In the genomic region with DNA sequence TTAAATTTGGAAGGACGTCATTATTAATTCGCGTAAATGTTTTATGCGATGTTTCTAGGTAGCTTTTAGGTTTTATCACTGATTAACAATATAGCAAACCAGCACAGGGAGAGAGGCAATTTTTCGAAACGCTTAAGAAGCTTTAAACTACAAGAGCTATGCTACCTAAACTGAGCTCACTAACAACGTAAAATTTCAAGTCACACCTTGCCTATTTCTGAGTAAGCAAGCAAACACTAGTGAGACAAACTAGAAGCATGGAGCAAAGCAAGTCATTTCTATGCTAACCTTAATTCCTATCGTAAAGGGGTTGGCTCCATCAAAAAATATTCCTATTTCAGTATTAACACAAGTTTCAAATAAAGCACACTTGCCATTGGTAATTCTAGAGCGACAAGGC, we compare ENCODE assay signal across 8 cellular contexts. TPM values are rescaled to one million over a fixed set of nuclear protein-coding genes. Genes with fewer than 3 reads are reported as not detected.
A peak's percentile ranks its signal among the peaks of the same experiment; 100 is the strongest.
DNase-seq lines count a peak whose midpoint lies in the region; ATAC-seq and TF ChIP-seq lines count a peak whose summit lies in the region.

No MANE protein-coding gene starts in this region.

- no peaks in the 10 kb centered on the region for H3K27me3 ChIP-seq in kidney epithelial cell (ENCODE audit: control insufficient read depth, insufficient read depth, low read length)

- peak overlapping the region; percentile 38 for H3K27ac ChIP-seq in substantia nigra (ENCODE audit: low read depth, low read length, poor library complexity, severe bottlenecking)

- no peaks in the 10 kb centered on the region for H3K36me3 ChIP-seq in kidney epithelial cell (ENCODE audit: control insufficient read depth, insufficient read depth, low read length)

- peaks cover 36% of the 10 kb centered on the region for H3K4me1 Mint-ChIP-seq in T-helper 1 cell treated with Interleukin-12 subunit alpha and Interleukin-12 subunit beta and Interleukin-4 antibody, amounts not matched to agents 30 μg/mL and 1 μg/mL, for 36 hours (ENCODE audit: low read depth)

- peak overlapping the region; percentile 83 for H3K27ac Mint-ChIP-seq in T-helper 1 cell treated with Interleukin-12 subunit alpha and Interleukin-12 subunit beta and Interleukin-4 antibody, amounts not matched to agents 30 μg/mL and 1 μg/mL, for 36 hours
- H3K27ac Mint-ChIP-seq in activated naive CD4-positive, alpha-beta T cell treated with anti-CD3 and anti-CD28 coated beads, Interleukin-2, amount 50 U/mL, for 72 hours, result peak overlapping the region; percentile 89

- ATAC-seq in activated naive CD4-positive, alpha-beta T cell treated with anti-CD3 and anti-CD28 coated beads, Interleukin-2, amount 50 U/mL, for 72 hours, result no peak
- ATAC-seq in HG03045 (IDR thresholded peaks at IDR 0.05; ENCODE audit: unreplicated experiment), result no peak

- H3K4me3 ChIP-seq in kidney epithelial cell (ENCODE audit: low read depth, low read length), result peak overlapping the region; percentile 60

- peaks cover 16% of the 10 kb centered on the region for H3K36me3 Mint-ChIP-seq in T-helper 1 cell treated with Interleukin-12 subunit alpha and Interleukin-12 subunit beta and Interleukin-4 antibody, amounts not matched to agents 30 μg/mL and 1 μg/mL, for 36 hours (ENCODE audit: low read depth)
- peaks cover 4 to 7% of the 10 kb centered on the region in 2 donors for H3K36me3 Mint-ChIP-seq in activated naive CD4-positive, alpha-beta T cell treated with anti-CD3 and anti-CD28 coated beads, Interleukin-2, amount 50 U/mL, for 72 hours

- no peaks in the 10 kb centered on the region for H3K9me3 Mint-ChIP-seq in T-helper 1 cell treated with Interleukin-12 subunit alpha and Interleukin-12 subunit beta and Interleukin-4 antibody, amounts not matched to agents 30 μg/mL and 1 μg/mL, for 36 hours
- peaks cover 0 to 4% of the 10 kb centered on the region in 2 donors for H3K9me3 Mint-ChIP-seq in activated naive CD4-positive, alpha-beta T cell treated with anti-CD3 and anti-CD28 coated beads, Interleukin-2, amount 50 U/mL, for 72 hours

- TF ChIP-seq CTCF in kidney epithelial cell (IDR thresholded peaks at IDR 0.05; ENCODE audit: insufficient read depth, low read length, poor library complexity, severe bottlenecking), result no peak

- peak overlapping the region; percentile 89 for H3K4me3 Mint-ChIP-seq in T-helper 1 cell treated with Interleukin-12 subunit alpha and Interleukin-12 subunit beta and Interleukin-4 antibody, amounts not matched to agents 30 μg/mL and 1 μg/mL, for 36 hours

- H3K27me3 Mint-ChIP-seq in T-helper 1 cell treated with Interleukin-12 subunit alpha and Interleukin-12 subunit beta and Interleukin-4 antibody, amounts not matched to agents 30 μg/mL and 1 μg/mL, for 36 hours (ENCODE audit: low read depth), result no peaks in the 10 kb centered on the region

- DNase-seq in T-helper 1 cell (no peak), kidney epithelial cell (ENCODE audit: low read depth) (no peak), substantia nigra (lab: John Stamatoyannopoulos, UW) (no peak), cortex of kidney (lab: John Stamatoyannopoulos, UW) (no peak), NOMO-1 treated with dmso at 0.1 percent for 144 hours (lab: John Stamatoyannopoulos, UW; ENCODE audit: unreplicated experiment) (no peak)
- DNase-seq in activated naive CD4-positive, alpha-beta T cell treated with anti-CD3 and anti-CD28 coated beads, Interleukin-2, amount 50 U/mL, for 72 hours (ENCODE audit: low spot score in 2 of 2), result no peak

RNA-seq across cellular contexts. Expression of a gene that starts 1.2 kb away (rescaled TPM):
- 10 to 100 TPM; 48.7 to 51.2 TPM for total RNA-seq in activated naive CD4-positive, alpha-beta T cell treated with anti-CD3 and anti-CD28 coated beads, Interleukin-2, amount 50 U/mL, for 72 hours
- total RNA-seq in kidney epithelial cell, result 23.0 and 39.1 TPM in 2 replicates
